ENCODE assay signal across 17 cellular contexts in genomic region chr11:79152511-79152910, GRCh38.
DNase-seq lines count a peak whose midpoint lies in the region; ATAC-seq, FAIRE-seq and TF ChIP-seq lines count a peak whose summit lies in the region.
"Had no signal": no experiment of that assay in that cellular context is flagged by ENCODE, and none has a peak within 500 bp of the region (broad histone marks: within the 10 kb centered on the region; RNA-seq: fewer than 3 reads in every experiment).

No MANE protein-coding gene starts in this region.

- H3K27me3 ChIP-seq in osteoblast (ENCODE audit: insufficient read depth, low read length) (no peaks in the 10 kb centered on the region), tibial artery (no peaks in the 10 kb centered on the region)

- peaks cover 5% of the 10 kb centered on the region for H3K4me1 ChIP-seq in osteoblast (ENCODE audit: insufficient read depth, low read length)
- H3K4me1 ChIP-seq in tibial artery, result peaks cover 0 to 29% (median 14%) of the 10 kb centered on the region in 4 donors

- no peak for ATAC-seq in GM21529 (IDR thresholded peaks at IDR 0.05; ENCODE audit: unreplicated experiment)
- ATAC-seq: K562 had no signal

- H3K9me3 ChIP-seq in osteoblast (ENCODE audit: low read depth, low read length), result no peaks in the 10 kb centered on the region
- no peaks in the 10 kb centered on the region for H3K9me3 ChIP-seq in tibial artery

- peak; percentile 40 for DNase-seq in RPMI7951 (ENCODE audit: low read depth)
- DNase-seq in fibroblast of the aortic adventitia (ENCODE audit: low read depth), result peak; percentile 44
- DNase-seq in osteoblast (ENCODE audit: insufficient read length, low spot score, missing footprints), result peak; percentile 66
- DNase-seq in tibial artery, result no peak
- no peak for DNase-seq in HTR-8/SVneo (ENCODE audit: insufficient read length, low spot score)
- no peak for DNase-seq in RPMI8226
- DNase-seq: CD4-positive, alpha-beta memory T cell; DMS79 treated with DMSO at 0.1 percent for 48 hours; GDM1; GM23248; NCI-H146; NCI-H2107; NCI-H345; NCI-H526 treated with DMSO at 0.1 percent for 48 hours had no signal

- H3K4me2 ChIP-seq in osteoblast (ENCODE audit: insufficient read depth, low read length), result no peak overlapping the region

- no peaks in the 10 kb centered on the region for H3K79me2 ChIP-seq in osteoblast (ENCODE audit: insufficient read depth, low read length)

- H3K27ac ChIP-seq in osteoblast (ENCODE audit: low read depth, low read length) (no peak overlapping the region), tibial artery (peak overlapping the region; percentile 6 to 31)
- H3K27ac ChIP-seq: GM23248 had no signal

- FAIRE-seq in HTR-8/SVneo (lab: Jason Lieb, UNC), result no peak
- FAIRE-seq: GM12892, K562 had no signal

- intact Hi-C loops in tibial artery (cut with DNase I; ENCODE audit: low total_unique reads), result no loop called here

- H4K20me1 ChIP-seq in osteoblast (ENCODE audit: insufficient read depth, low read length), result no peaks in the 10 kb centered on the region

- TF ChIP-seq CTCF in fibroblast of the aortic adventitia (IDR thresholded peaks at IDR 0.05; ENCODE audit: insufficient read depth, low read length) (no peak), osteoblast (IDR thresholded peaks at IDR 0.05; ENCODE audit: extremely low read depth, low read depth, low read length) (no peak), tibial artery (IDR thresholded peaks at IDR 0.05) (no peak)

- peak overlapping the region; percentile 9 for H2AFZ ChIP-seq in osteoblast (ENCODE audit: low read length)
- H2AFZ ChIP-seq: GM23248 had no signal

- H3K4me3 ChIP-seq in fibroblast of the aortic adventitia (ENCODE audit: low read depth, low read length) (no peak overlapping the region), osteoblast (ENCODE audit: insufficient read depth, low read length) (no peak overlapping the region), tibial artery (peak overlapping the region in 1 of 2 donors; percentile 0)
- H3K4me3 ChIP-seq: GM23248, K562 had no signal

- no peaks in the 10 kb centered on the region for H3K36me3 ChIP-seq in osteoblast (ENCODE audit: insufficient read depth, low read length)
- H3K36me3 ChIP-seq in tibial artery, result no peaks in the 10 kb centered on the region

Comparison
In these comparisons a context has a peak if more than half of its experiments do, and no peak if none do; other contexts are left out.
1. DNase-seq: peak in RPMI7951 (single experiment), fibroblast of the aortic adventitia (single experiment) and osteoblast (single experiment); none in tibial artery (0 of 2), HTR-8/SVneo (single experiment) and RPMI8226 (single experiment).